1 cellular context compared by ENCODE assay signal in the genomic region with DNA sequence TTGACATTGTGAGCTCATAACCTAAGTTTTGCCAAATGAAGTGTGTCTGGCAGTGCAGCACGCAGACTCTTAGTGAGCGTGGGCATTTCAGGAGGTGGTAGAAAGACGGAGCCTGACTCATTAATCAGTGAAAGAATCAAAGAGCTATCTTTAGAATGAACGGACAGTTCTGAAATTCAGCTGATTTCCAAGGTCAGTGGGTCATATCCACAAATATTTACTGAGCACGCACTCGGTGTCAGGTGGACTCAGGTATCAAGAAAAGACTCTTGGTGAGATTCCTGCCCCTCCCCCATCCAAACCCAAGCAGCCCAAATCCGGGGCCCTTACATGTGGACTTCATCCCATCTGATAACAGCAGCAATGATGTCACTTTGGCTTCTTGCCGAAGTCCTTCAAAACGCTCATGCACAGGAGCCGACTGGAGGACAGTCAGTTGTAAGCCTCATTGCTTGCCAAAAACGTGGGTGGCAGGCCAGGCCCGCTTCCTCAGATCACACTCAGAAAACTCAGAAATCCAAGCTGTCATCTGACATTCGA.
TF ChIP-seq lines count a peak whose summit lies in the region.

No MANE protein-coding gene starts in this region.

TF ChIP-seq in HepG2, 621 proteins besides CTCF, POLR2A, EP300 and RAD21 (continued from another document and continues in another):
- TF ChIP-seq, protein P1, sequence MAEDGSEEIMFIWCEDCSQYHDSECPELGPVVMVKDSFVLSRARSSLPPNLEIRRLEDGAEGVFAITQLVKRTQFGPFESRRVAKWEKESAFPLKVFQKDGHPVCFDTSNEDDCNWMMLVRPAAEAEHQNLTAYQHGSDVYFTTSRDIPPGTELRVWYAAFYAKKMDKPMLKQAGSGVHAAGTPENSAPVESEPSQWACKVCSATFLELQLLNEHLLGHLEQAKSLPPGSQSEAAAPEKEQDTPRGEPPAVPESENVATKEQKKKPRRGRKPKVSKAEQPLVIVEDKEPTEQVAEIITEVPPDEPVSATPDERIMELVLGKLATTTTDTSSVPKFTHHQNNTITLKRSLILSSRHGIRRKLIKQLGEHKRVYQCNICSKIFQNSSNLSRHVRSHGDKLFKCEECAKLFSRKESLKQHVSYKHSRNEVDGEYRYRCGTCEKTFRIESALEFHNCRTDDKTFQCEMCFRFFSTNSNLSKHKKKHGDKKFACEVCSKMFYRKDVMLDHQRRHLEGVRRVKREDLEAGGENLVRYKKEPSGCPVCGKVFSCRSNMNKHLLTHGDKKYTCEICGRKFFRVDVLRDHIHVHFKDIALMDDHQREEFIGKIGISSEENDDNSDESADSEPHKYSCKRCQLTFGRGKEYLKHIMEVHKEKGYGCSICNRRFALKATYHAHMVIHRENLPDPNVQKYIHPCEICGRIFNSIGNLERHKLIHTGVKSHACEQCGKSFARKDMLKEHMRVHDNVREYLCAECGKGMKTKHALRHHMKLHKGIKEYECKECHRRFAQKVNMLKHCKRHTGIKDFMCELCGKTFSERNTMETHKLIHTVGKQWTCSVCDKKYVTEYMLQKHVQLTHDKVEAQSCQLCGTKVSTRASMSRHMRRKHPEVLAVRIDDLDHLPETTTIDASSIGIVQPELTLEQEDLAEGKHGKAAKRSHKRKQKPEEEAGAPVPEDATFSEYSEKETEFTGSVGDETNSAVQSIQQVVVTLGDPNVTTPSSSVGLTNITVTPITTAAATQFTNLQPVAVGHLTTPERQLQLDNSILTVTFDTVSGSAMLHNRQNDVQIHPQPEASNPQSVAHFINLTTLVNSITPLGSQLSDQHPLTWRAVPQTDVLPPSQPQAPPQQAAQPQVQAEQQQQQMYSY (CRISPR knock-in tag; IDR thresholded peaks at IDR 0.05) = peak; percentile 62; the same call in 1 of the 2 replicates
- TF ChIP-seq POGZ (CRISPR knock-in tag; IDR thresholded peaks at IDR 0.05) = peak; percentile 79
- TF ChIP-seq, protein P2, sequence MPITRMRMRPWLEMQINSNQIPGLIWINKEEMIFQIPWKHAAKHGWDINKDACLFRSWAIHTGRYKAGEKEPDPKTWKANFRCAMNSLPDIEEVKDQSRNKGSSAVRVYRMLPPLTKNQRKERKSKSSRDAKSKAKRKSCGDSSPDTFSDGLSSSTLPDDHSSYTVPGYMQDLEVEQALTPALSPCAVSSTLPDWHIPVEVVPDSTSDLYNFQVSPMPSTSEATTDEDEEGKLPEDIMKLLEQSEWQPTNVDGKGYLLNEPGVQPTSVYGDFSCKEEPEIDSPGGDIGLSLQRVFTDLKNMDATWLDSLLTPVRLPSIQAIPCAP (CRISPR knock-in tag; IDR thresholded peaks at IDR 0.05; ENCODE audit: low read depth) = no peak
- TF ChIP-seq, protein P3, sequence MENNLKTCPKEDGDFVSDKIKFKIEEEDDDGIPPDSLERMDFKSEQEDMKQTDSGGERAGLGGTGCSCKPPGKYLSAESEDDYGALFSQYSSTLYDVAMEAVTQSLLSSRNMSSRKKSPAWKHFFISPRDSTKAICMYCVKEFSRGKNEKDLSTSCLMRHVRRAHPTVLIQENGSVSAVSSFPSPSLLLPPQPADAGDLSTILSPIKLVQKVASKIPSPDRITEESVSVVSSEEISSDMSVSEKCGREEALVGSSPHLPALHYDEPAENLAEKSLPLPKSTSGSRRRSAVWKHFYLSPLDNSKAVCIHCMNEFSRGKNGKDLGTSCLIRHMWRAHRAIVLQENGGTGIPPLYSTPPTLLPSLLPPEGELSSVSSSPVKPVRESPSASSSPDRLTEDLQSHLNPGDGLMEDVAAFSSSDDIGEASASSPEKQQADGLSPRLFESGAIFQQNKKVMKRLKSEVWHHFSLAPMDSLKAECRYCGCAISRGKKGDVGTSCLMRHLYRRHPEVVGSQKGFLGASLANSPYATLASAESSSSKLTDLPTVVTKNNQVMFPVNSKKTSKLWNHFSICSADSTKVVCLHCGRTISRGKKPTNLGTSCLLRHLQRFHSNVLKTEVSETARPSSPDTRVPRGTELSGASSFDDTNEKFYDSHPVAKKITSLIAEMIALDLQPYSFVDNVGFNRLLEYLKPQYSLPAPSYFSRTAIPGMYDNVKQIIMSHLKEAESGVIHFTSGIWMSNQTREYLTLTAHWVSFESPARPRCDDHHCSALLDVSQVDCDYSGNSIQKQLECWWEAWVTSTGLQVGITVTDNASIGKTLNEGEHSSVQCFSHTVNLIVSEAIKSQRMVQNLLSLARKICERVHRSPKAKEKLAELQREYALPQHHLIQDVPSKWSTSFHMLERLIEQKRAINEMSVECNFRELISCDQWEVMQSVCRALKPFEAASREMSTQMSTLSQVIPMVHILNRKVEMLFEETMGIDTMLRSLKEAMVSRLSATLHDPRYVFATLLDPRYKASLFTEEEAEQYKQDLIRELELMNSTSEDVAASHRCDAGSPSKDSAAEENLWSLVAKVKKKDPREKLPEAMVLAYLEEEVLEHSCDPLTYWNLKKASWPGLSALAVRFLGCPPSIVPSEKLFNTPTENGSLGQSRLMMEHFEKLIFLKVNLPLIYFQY (CRISPR knock-in tag; IDR thresholded peaks at IDR 0.05; ENCODE audit: borderline replicate concordance) = peak; percentile 88; the same call in 1 of the 2 replicates
- peak; percentile 88 for TF ChIP-seq TBX2 (CRISPR knock-in tag; IDR thresholded peaks at IDR 0.05; ENCODE audit: borderline replicate concordance)
- TF ChIP-seq MTF2 (CRISPR knock-in tag; IDR thresholded peaks at IDR 0.05; ENCODE audit: borderline replicate concordance) = no peak
- TF ChIP-seq, protein P4, sequence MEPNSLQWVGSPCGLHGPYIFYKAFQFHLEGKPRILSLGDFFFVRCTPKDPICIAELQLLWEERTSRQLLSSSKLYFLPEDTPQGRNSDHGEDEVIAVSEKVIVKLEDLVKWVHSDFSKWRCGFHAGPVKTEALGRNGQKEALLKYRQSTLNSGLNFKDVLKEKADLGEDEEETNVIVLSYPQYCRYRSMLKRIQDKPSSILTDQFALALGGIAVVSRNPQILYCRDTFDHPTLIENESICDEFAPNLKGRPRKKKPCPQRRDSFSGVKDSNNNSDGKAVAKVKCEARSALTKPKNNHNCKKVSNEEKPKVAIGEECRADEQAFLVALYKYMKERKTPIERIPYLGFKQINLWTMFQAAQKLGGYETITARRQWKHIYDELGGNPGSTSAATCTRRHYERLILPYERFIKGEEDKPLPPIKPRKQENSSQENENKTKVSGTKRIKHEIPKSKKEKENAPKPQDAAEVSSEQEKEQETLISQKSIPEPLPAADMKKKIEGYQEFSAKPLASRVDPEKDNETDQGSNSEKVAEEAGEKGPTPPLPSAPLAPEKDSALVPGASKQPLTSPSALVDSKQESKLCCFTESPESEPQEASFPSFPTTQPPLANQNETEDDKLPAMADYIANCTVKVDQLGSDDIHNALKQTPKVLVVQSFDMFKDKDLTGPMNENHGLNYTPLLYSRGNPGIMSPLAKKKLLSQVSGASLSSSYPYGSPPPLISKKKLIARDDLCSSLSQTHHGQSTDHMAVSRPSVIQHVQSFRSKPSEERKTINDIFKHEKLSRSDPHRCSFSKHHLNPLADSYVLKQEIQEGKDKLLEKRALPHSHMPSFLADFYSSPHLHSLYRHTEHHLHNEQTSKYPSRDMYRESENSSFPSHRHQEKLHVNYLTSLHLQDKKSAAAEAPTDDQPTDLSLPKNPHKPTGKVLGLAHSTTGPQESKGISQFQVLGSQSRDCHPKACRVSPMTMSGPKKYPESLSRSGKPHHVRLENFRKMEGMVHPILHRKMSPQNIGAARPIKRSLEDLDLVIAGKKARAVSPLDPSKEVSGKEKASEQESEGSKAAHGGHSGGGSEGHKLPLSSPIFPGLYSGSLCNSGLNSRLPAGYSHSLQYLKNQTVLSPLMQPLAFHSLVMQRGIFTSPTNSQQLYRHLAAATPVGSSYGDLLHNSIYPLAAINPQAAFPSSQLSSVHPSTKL (CRISPR knock-in tag; IDR thresholded peaks at IDR 0.05) = peak; percentile 97
- no peak for TF ChIP-seq ZNF354B (CRISPR knock-in tag; IDR thresholded peaks at IDR 0.05)
- TF ChIP-seq, protein P5, sequence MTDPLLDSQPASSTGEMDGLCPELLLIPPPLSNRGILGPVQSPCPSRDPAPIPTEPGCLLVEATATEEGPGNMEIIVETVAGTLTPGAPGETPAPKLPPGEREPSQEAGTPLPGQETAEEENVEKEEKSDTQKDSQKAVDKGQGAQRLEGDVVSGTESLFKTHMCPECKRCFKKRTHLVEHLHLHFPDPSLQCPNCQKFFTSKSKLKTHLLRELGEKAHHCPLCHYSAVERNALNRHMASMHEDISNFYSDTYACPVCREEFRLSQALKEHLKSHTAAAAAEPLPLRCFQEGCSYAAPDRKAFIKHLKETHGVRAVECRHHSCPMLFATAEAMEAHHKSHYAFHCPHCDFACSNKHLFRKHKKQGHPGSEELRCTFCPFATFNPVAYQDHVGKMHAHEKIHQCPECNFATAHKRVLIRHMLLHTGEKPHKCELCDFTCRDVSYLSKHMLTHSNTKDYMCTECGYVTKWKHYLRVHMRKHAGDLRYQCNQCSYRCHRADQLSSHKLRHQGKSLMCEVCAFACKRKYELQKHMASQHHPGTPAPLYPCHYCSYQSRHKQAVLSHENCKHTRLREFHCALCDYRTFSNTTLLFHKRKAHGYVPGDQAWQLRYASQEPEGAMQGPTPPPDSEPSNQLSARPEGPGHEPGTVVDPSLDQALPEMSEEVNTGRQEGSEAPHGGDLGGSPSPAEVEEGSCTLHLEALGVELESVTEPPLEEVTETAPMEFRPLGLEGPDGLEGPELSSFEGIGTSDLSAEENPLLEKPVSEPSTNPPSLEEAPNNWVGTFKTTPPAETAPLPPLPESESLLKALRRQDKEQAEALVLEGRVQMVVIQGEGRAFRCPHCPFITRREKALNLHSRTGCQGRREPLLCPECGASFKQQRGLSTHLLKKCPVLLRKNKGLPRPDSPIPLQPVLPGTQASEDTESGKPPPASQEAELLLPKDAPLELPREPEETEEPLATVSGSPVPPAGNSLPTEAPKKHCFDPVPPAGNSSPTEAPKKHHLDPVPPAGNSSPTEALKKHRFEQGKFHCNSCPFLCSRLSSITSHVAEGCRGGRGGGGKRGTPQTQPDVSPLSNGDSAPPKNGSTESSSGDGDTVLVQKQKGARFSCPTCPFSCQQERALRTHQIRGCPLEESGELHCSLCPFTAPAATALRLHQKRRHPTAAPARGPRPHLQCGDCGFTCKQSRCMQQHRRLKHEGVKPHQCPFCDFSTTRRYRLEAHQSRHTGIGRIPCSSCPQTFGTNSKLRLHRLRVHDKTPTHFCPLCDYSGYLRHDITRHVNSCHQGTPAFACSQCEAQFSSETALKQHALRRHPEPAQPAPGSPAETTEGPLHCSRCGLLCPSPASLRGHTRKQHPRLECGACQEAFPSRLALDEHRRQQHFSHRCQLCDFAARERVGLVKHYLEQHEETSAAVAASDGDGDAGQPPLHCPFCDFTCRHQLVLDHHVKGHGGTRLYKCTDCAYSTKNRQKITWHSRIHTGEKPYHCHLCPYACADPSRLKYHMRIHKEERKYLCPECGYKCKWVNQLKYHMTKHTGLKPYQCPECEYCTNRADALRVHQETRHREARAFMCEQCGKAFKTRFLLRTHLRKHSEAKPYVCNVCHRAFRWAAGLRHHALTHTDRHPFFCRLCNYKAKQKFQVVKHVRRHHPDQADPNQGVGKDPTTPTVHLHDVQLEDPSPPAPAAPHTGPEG (CRISPR knock-in tag; IDR thresholded peaks at IDR 0.05) = 0 out of 2 replicates have a peak, but pooled peaks have one; percentile 56
- peak; percentile 82 for TF ChIP-seq ZNF205 (CRISPR knock-in tag; IDR thresholded peaks at IDR 0.05)
- TF ChIP-seq, protein P6, sequence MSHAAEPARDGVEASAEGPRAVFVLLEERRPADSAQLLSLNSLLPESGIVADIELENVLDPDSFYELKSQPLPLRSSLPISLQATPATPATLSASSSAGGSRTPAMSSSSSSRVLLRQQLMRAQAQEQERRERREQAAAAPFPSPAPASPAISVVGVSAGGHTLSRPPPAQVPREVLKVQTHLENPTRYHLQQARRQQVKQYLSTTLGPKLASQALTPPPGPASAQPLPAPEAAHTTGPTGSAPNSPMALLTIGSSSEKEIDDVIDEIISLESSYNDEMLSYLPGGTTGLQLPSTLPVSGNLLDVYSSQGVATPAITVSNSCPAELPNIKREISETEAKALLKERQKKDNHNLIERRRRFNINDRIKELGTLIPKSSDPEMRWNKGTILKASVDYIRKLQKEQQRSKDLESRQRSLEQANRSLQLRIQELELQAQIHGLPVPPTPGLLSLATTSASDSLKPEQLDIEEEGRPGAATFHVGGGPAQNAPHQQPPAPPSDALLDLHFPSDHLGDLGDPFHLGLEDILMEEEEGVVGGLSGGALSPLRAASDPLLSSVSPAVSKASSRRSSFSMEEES (CRISPR knock-in tag; IDR thresholded peaks at IDR 0.05) = peak; percentile 80
- TF ChIP-seq CREM (IDR thresholded peaks at IDR 0.05) = peak; percentile 73
- TF ChIP-seq CREM (CRISPR knock-in tag; IDR thresholded peaks at IDR 0.05) = no peak
- peak; percentile 90 for TF ChIP-seq MEIS2 (CRISPR knock-in tag; IDR thresholded peaks at IDR 0.05)
- TF ChIP-seq ZNF143 (CRISPR knock-in tag; IDR thresholded peaks at IDR 0.05) = no peak; the same call in 1 of the 2 replicates
- TF ChIP-seq, protein P7, sequence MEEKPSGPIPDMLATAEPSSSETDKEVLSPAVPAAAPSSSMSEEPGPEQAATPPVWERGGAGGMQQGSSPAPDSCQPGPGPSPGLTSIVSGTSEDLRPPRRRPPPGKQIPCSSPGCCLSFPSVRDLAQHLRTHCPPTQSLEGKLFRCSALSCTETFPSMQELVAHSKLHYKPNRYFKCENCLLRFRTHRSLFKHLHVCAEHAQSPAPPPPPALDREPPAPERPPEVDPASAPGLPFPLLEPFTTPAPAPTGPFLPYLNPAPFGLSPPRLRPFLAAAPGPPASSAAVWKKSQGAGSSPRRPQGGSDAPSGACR (CRISPR knock-in tag; IDR thresholded peaks at IDR 0.05) = no peak
- TF ChIP-seq REPIN1 (CRISPR knock-in tag; IDR thresholded peaks at IDR 0.05; ENCODE audit: borderline replicate concordance, low read depth) = peak; percentile 58; the same call in 1 of the 2 replicates
- TF ChIP-seq CHD2 (IDR thresholded peaks at IDR 0.05; ENCODE audit: low read depth, low read length) = no peak
- TF ChIP-seq ZNF333 (CRISPR knock-in tag; IDR thresholded peaks at IDR 0.05; ENCODE audit: borderline replicate concordance) = no peak
- TF ChIP-seq, protein P8, sequence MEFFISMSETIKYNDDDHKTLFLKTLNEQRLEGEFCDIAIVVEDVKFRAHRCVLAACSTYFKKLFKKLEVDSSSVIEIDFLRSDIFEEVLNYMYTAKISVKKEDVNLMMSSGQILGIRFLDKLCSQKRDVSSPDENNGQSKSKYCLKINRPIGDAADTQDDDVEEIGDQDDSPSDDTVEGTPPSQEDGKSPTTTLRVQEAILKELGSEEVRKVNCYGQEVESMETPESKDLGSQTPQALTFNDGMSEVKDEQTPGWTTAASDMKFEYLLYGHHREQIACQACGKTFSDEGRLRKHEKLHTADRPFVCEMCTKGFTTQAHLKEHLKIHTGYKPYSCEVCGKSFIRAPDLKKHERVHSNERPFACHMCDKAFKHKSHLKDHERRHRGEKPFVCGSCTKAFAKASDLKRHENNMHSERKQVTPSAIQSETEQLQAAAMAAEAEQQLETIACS (CRISPR knock-in tag; IDR thresholded peaks at IDR 0.05) = 0 out of 2 replicates have a peak, but pooled peaks have one; percentile 35
